2 cellular contexts compared by ENCODE assay signal in the genomic region with DNA sequence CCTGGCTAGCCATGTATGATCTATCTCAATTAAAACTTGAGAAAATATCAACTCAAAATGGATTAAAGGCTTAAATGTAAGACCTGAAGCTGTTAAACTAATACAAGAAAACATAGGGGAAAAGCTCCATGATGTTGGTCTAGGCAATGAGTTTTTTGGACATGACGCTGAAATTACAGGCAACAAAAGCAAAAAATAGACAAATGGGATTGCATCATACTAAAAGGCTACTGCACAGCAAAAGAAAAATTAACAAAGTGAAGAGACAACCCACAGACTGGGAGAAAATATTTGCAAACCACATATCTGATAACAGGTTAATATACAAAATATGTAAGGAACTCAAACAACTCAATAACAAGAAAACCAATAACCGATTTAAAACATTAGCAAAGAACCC.
TF ChIP-seq lines count a peak whose summit lies in the region.

No MANE protein-coding gene starts in this region.

TF ChIP-seq in GM23338, 12 proteins besides CTCF, POLR2A, EP300 and RAD21 (continued from another document):
- TF ChIP-seq EZH2 (IDR thresholded peaks at IDR 0.05; ENCODE audit: low read depth, unreplicated experiment) (no peak), STAT1 (IDR thresholded peaks at IDR 0.05; ENCODE audit: unreplicated experiment) (no peak), EZH2phosphoT487 (IDR thresholded peaks at IDR 0.05; ENCODE audit: unreplicated experiment) (no peak)
- TF ChIP-seq, protein P1, sequence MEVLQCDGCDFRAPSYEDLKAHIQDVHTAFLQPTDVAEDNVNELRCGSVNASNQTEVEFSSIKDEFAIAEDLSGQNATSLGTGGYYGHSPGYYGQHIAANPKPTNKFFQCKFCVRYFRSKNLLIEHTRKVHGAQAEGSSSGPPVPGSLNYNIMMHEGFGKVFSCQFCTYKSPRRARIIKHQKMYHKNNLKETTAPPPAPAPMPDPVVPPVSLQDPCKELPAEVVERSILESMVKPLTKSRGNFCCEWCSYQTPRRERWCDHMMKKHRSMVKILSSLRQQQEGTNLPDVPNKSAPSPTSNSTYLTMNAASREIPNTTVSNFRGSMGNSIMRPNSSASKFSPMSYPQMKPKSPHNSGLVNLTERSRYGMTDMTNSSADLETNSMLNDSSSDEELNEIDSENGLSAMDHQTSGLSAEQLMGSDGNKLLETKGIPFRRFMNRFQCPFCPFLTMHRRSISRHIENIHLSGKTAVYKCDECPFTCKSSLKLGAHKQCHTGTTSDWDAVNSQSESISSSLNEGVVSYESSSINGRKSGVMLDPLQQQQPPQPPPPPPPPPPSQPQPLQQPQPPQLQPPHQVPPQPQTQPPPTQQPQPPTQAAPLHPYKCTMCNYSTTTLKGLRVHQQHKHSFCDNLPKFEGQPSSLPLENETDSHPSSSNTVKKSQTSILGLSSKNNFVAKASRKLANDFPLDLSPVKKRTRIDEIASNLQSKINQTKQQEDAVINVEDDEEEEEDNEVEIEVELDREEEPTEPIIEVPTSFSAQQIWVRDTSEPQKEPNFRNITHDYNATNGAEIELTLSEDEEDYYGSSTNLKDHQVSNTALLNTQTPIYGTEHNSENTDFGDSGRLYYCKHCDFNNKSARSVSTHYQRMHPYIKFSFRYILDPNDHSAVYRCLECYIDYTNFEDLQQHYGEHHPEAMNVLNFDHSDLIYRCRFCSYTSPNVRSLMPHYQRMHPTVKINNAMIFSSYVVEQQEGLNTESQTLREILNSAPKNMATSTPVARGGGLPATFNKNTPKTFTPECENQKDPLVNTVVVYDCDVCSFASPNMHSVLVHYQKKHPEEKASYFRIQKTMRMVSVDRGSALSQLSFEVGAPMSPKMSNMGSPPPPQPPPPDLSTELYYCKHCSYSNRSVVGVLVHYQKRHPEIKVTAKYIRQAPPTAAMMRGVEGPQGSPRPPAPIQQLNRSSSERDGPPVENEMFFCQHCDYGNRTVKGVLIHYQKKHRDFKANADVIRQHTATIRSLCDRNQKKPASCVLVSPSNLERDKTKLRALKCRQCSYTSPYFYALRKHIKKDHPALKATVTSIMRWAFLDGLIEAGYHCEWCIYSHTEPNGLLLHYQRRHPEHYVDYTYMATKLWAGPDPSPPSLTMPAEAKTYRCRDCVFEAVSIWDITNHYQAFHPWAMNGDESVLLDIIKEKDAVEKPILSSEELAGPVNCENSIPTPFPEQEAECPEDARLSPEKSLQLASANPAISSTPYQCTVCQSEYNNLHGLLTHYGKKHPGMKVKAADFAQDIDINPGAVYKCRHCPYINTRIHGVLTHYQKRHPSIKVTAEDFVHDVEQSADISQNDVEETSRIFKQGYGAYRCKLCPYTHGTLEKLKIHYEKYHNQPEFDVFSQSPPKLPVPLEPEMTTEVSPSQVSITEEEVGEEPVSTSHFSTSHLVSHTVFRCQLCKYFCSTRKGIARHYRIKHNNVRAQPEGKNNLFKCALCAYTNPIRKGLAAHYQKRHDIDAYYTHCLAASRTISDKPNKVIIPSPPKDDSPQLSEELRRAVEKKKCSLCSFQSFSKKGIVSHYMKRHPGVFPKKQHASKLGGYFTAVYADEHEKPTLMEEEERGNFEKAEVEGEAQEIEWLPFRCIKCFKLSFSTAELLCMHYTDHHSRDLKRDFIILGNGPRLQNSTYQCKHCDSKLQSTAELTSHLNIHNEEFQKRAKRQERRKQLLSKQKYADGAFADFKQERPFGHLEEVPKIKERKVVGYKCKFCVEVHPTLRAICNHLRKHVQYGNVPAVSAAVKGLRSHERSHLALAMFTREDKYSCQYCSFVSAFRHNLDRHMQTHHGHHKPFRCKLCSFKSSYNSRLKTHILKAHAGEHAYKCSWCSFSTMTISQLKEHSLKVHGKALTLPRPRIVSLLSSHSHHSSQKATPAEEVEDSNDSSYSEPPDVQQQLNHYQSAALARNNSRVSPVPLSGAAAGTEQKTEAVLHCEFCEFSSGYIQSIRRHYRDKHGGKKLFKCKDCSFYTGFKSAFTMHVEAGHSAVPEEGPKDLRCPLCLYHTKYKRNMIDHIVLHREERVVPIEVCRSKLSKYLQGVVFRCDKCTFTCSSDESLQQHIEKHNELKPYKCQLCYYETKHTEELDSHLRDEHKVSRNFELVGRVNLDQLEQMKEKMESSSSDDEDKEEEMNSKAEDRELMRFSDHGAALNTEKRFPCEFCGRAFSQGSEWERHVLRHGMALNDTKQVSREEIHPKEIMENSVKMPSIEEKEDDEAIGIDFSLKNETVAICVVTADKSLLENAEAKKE (CRISPR knock-in tag; IDR thresholded peaks at IDR 0.05): no peak
- TF ChIP-seq, protein P2, sequence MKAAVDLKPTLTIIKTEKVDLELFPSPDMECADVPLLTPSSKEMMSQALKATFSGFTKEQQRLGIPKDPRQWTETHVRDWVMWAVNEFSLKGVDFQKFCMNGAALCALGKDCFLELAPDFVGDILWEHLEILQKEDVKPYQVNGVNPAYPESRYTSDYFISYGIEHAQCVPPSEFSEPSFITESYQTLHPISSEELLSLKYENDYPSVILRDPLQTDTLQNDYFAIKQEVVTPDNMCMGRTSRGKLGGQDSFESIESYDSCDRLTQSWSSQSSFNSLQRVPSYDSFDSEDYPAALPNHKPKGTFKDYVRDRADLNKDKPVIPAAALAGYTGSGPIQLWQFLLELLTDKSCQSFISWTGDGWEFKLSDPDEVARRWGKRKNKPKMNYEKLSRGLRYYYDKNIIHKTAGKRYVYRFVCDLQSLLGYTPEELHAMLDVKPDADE (IDR thresholded peaks at IDR 0.05): no peak
TF ChIP-seq in GM23338: peak in this region for 0.

TF ChIP-seq in liver, 16 proteins besides CTCF, POLR2A, EP300 and RAD21 (continued from another document):
- TF ChIP-seq, protein P3, sequence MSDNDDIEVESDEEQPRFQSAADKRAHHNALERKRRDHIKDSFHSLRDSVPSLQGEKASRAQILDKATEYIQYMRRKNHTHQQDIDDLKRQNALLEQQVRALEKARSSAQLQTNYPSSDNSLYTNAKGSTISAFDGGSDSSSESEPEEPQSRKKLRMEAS (IDR thresholded peaks at IDR 0.05): no peak
- TF ChIP-seq HNF4G (IDR thresholded peaks at IDR 0.05) (no peak), FOXA1 (IDR thresholded peaks at IDR 0.05) (no peak), TAF1 (conservative IDR thresholded peaks at IDR 0.05) (no peak)
TF ChIP-seq in liver: peak in this region for 0.
